9 cellular contexts compared by ENCODE assay signal in the genomic region with DNA sequence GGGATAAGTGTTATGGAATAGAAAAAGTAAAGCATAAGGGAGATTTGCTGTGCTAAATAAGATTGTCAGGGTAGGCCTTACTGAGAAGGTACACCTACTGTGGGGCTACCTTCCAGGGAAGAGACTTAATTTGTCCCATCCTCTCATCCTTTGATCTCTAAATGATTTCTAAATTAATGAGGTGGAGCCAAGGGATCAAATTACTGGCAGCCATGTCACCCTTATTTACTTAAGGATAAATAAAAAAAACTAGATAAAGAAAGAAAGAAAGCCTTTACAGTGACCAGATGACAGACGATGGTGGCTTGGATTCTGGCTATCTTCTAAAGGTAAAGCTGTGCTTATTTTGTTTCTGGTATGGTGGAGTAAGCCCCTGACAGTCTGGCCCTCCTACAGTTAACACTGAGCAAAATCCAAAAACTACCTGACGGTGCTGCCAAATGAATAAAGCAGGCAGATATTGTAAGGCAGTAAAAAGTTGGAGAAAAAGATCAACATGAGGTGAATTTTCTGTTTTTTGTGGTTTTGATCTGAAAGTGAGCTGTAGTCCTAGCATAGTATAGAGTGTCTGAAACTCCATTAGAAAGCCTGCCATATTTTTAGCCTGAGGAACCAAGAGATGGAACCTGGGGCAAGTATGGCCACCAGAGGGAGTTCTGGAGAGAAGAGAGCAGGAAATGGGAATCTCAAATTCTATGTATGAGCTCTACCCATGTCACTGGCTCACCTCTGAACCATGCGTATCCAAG.
DNase-seq lines count a peak whose midpoint lies in the region; ATAC-seq, FAIRE-seq and TF ChIP-seq lines count a peak whose summit lies in the region.
"Had no signal": no experiment of that assay in that cellular context is flagged by ENCODE, and none has a peak within 500 bp of the region (broad histone marks: within the 10 kb centered on the region; RNA-seq: fewer than 3 reads in every experiment).

No MANE protein-coding gene starts in this region.

- H3K27me3 ChIP-seq in AG04450 (ENCODE audit: control insufficient read depth, insufficient read depth, low read length) = no peaks in the 10 kb centered on the region
- no peaks in the 10 kb centered on the region for H3K27me3 ChIP-seq in testis

- H3K27me3 Mint-ChIP-seq in stimulated activated memory B cell treated with anti-CD40 and anti-IgM and Interleukin-4, amounts not matched to agents 10 μg/mL and 1 μg/mL and 100 μg/mL, for 72 hours = peaks cover 29% of the 10 kb centered on the region

- no peak for ATAC-seq in GM19397 (IDR thresholded peaks at IDR 0.05; ENCODE audit: unreplicated experiment)
- no peak for ATAC-seq in stimulated activated memory B cell treated with anti-CD40 and anti-IgM and Interleukin-4, amounts not matched to agents 10 μg/mL and 1 μg/mL and 100 μg/mL, for 72 hours

- 60 to 69% methylated on average over 3 of the region's 3 CpGs for WGBS in testis, 2 donors

- TF ChIP-seq CTCF in AG04450 (IDR thresholded peaks at IDR 0.05; ENCODE audit: low read depth, low read length) (peak; percentile 91), astrocyte of the spinal cord (IDR thresholded peaks at IDR 0.05; ENCODE audit: low read depth, low read length) (peak; percentile 90), testis (IDR thresholded peaks at IDR 0.05) (peak; percentile 28 to 53 (median 51))

- DNase-seq in AG04450 (ENCODE audit: low read depth, low spot score) (peak; percentile 18), NCI-H2171 (lab: John Stamatoyannopoulos, UW) (peak; percentile 46), astrocyte of the spinal cord (ENCODE audit: low read depth, low spot score) (peak; percentile 58), inferior parietal cortex (ENCODE audit: extremely low spot score) (peak; percentile 25), testis (peak; percentile 72)

- intact Hi-C loops in testis (cut with DNase I; ENCODE audit: low total_unique reads) = no loop called here

- in situ Hi-C loops in astrocyte of the spinal cord (cut with HindIII; ENCODE audit: low sequenced_read_pairs) = no loop called here

- H3K4me3 Mint-ChIP-seq in stimulated activated memory B cell treated with anti-CD40 and anti-IgM and Interleukin-4, amounts not matched to agents 10 μg/mL and 1 μg/mL and 100 μg/mL, for 72 hours = no peak overlapping the region
- H3K4me3 Mint-ChIP-seq: IgD-negative memory B cell had no signal

- POLR2A ChIA-PET in AG04450 (lab: Yijun Ruan, JAX) = interaction anchor here (0.6 kb wide), 1 partner anchor 47 kb away, joined by 3 read pairs; no protein-coding TSS in a partner anchor

- no peaks in the 10 kb centered on the region for H3K4me1 Mint-ChIP-seq in stimulated activated memory B cell treated with anti-CD40 and anti-IgM and Interleukin-4, amounts not matched to agents 10 μg/mL and 1 μg/mL and 100 μg/mL, for 72 hours

- FAIRE-seq in G401.6 (lab: Jason Lieb, UNC) = peak; percentile 73

- no peak overlapping the region for H3K4me3 ChIP-seq in AG04450 (ENCODE audit: low read depth, low read length)
- no peak overlapping the region for H3K4me3 ChIP-seq in astrocyte of the spinal cord (ENCODE audit: low read depth, low read length)
- H3K4me3 ChIP-seq in testis = no peak overlapping the region

- H3K4me1 ChIP-seq in testis = no peaks in the 10 kb centered on the region

- H3K36me3 Mint-ChIP-seq in stimulated activated memory B cell treated with anti-CD40 and anti-IgM and Interleukin-4, amounts not matched to agents 10 μg/mL and 1 μg/mL and 100 μg/mL, for 72 hours = no peaks in the 10 kb centered on the region

- TF ChIP-seq POLR2A in testis (IDR thresholded peaks at IDR 0.05) = no peak

- no peaks in the 10 kb centered on the region for H3K36me3 ChIP-seq in testis (ENCODE audit: low read depth, missing control alignments)

- H3K9me3 ChIP-seq in AG04450 (ENCODE audit: control insufficient read depth, insufficient read depth, low read length) = no peaks in the 10 kb centered on the region
- H3K9me3 ChIP-seq in testis = no peaks in the 10 kb centered on the region

- no peak overlapping the region for H3K27ac Mint-ChIP-seq in stimulated activated memory B cell treated with anti-CD40 and anti-IgM and Interleukin-4, amounts not matched to agents 10 μg/mL and 1 μg/mL and 100 μg/mL, for 72 hours
- H3K27ac Mint-ChIP-seq: IgD-negative memory B cell had no signal

- no peak overlapping the region for H3K27ac ChIP-seq in AG04450 (ENCODE audit: low read depth, low read length)
- no peak overlapping the region for H3K27ac ChIP-seq in testis

- H3K9me3 Mint-ChIP-seq in stimulated activated memory B cell treated with anti-CD40 and anti-IgM and Interleukin-4, amounts not matched to agents 10 μg/mL and 1 μg/mL and 100 μg/mL, for 72 hours = peaks cover 8% of the 10 kb centered on the region

- CTCF ChIA-PET in AG04450 (lab: Charles Lee) = interaction anchor here (0.6 to 5.4 kb wide), 49 partner anchors 8 to 733 kb away, joined by 3 to 205 read pairs (median 4); partner anchors contain the start of genes MANF and MAPKAPK3

Comparison
In these comparisons a context has a peak if more than half of its experiments do, and no peak if none do; other contexts are left out.
1. DNase-seq: peak in every context shown above with its lines; median percentile 72 in testis; 58 in astrocyte of the spinal cord; 46 in NCI-H2171; 25 in inferior parietal cortex; 18 in AG04450.